In genomic region chr18:62436636-62437519, GRCh38 we compare ENCODE assay signal across 9 cellular contexts.
DNase-seq lines count a peak whose midpoint lies in the region; ATAC-seq, FAIRE-seq and TF ChIP-seq lines count a peak whose summit lies in the region.
"Had no signal": no experiment of that assay in that cellular context is flagged by ENCODE, and none has a peak within 500 bp of the region (broad histone marks: within the 10 kb centered on the region; RNA-seq: fewer than 3 reads in every experiment).

No MANE protein-coding gene starts in this region.

- H3K4me3 ChIP-seq in K562 = no peak overlapping the region
- H3K4me3 ChIP-seq in keratinocyte (ENCODE audit: control insufficient read depth in 2 of 3, extremely low read depth in 1 of 3, insufficient read depth in 2 of 3, low read depth in 1 of 3, low read length in 3 of 3) = peak overlapping the region in 1 of 3 experiments; percentile 43
- peak overlapping the region; percentile 61 for H3K4me3 ChIP-seq in thoracic aorta
- H3K4me3 ChIP-seq: cardiac muscle cell had no signal

- H3K79me2 ChIP-seq in K562 (ENCODE audit: control insufficient read depth, insufficient read depth, low read length) = no peaks in the 10 kb centered on the region
- no peaks in the 10 kb centered on the region for H3K79me2 ChIP-seq in keratinocyte (ENCODE audit: control insufficient read depth, insufficient read depth, low read length)

- H3K27ac ChIP-seq in K562 (ENCODE audit: extremely low read depth, low read depth, low read length) (no peak overlapping the region), keratinocyte (ENCODE audit: control insufficient read depth, insufficient read depth, low read length) (peak overlapping the region; percentile 73), thoracic aorta (peak overlapping the region; percentile 85 to 87)
- H3K27ac ChIP-seq: cardiac muscle cell had no signal

- no TSS peak for BruUV-seq in K562 (replicated peaks; lab: Mats Ljungman, UMichigan)

- TF ChIP-seq CTCF in K562 (IDR thresholded peaks at IDR 0.05 in 2 of 3, conservative IDR thresholded peaks at IDR 0.05 in 1 of 3; ENCODE audit: insufficient read depth in 2 of 3, low read depth in 1 of 3, low read length in 3 of 3) (no peak), keratinocyte (optimal IDR thresholded peaks at IDR 0.05 in 1 of 3, IDR thresholded peaks at IDR 0.05 in 1 of 3, conservative IDR thresholded peaks at IDR 0.05 in 1 of 3; ENCODE audit: extremely low read depth in 1 of 3, insufficient read depth in 2 of 3, low read length in 3 of 3) (no peak), thoracic aorta (IDR thresholded peaks at IDR 0.05) (no peak)

- dilution Hi-C loops in keratinocyte (cut with MboI; ENCODE audit: extremely low pct_ligation_motif_present, low sequenced_read_pairs) = no loop called here

- no peak overlapping the region for H3K4me2 ChIP-seq in K562 (ENCODE audit: insufficient read depth, low read length)
- peak overlapping the region; percentile 71 for H3K4me2 ChIP-seq in keratinocyte (ENCODE audit: control insufficient read depth, extremely low read depth, insufficient read depth, low read depth, low read length)

- no peak for TF ChIP-seq RAD21 in K562 (CRISPR knock-in tag; conservative IDR thresholded peaks at IDR 0.05 in 1 of 2, IDR thresholded peaks at IDR 0.05 in 1 of 2)

- peaks cover 8% of the 10 kb centered on the region in 2 experiments; a peak in 4 of 5 replicates for H3K4me1 ChIP-seq in K562 (replicated peaks in 1 of 2; ENCODE audit: control insufficient read depth in 2 of 2, insufficient read depth in 2 of 2, low read length in 2 of 2)
- peaks cover 16% of the 10 kb centered on the region for H3K4me1 ChIP-seq in keratinocyte (ENCODE audit: control insufficient read depth, extremely low read depth, insufficient read depth, low read length)
- H3K4me1 ChIP-seq in thoracic aorta (ENCODE audit: control insufficient read depth in 1 of 2, low read depth in 2 of 2) = peaks cover 17 to 21% of the 10 kb centered on the region in 2 donors

- H3K27me3 ChIP-seq in K562 (ENCODE audit: control insufficient read depth in 2 of 2, insufficient read depth in 2 of 2, low read length in 2 of 2) (no peaks in the 10 kb centered on the region), keratinocyte (ENCODE audit: control insufficient read depth, extremely low read depth, insufficient read depth, low read length) (peaks cover 4% of the 10 kb centered on the region), thoracic aorta (replicated peaks; ENCODE audit: insufficient read depth) (no peaks in the 10 kb centered on the region)
- H3K27me3 ChIP-seq: cardiac muscle cell had no signal

- FAIRE-seq in K562 (lab: Jason Lieb, UNC) (no peak), keratinocyte (lab: Jason Lieb, UNC) (peak; percentile 89)

- H3K36me3 ChIP-seq in K562 (ENCODE audit: control insufficient read depth, insufficient read depth, low read length) = no peaks in the 10 kb centered on the region
- H3K36me3 ChIP-seq in keratinocyte (ENCODE audit: control insufficient read depth in 2 of 2, extremely low read depth in 1 of 2, insufficient read depth in 2 of 2, low read length in 2 of 2) = no peaks in the 10 kb centered on the region
- H3K36me3 ChIP-seq in thoracic aorta = no peaks in the 10 kb centered on the region
- H3K36me3 ChIP-seq: cardiac muscle cell had no signal

- intact Hi-C loops in K562 (cut with micrococcal nuclease) = no loop called here

- WGBS in K562 (ENCODE audit: insufficient coverage, low coverage, missing lambda C conversion rate) = 65% methylated on average over 10 of the region's 10 CpGs

- TF ChIP-seq EP300 in K562 (IDR thresholded peaks at IDR 0.05; ENCODE audit: low read length) = no peak

- no peak for TF ChIP-seq POLR2A in K562 (conservative IDR thresholded peaks at IDR 0.05)

- CTCF ChIA-PET in K562 (lab: Yijun Ruan, JAX; ENCODE audit: low intra/inter-chr PET ratio) = no interaction called here

- H3K9me3 ChIP-seq in K562 (replicated peaks; ENCODE audit: control insufficient read depth, insufficient read depth, low read depth, low read length) (no peaks in the 10 kb centered on the region), keratinocyte (ENCODE audit: control insufficient read depth, low read depth, low read length) (no peaks in the 10 kb centered on the region), thoracic aorta (no peaks in the 10 kb centered on the region)

- H3K9me1 ChIP-seq in K562 (ENCODE audit: control insufficient read depth, insufficient read depth, low read length) (no peaks in the 10 kb centered on the region), keratinocyte (ENCODE audit: control insufficient read depth, extremely low read depth, insufficient read depth, low read length) (no peaks in the 10 kb centered on the region)

- peak; percentile 33 for ATAC-seq in HG03196 (IDR thresholded peaks at IDR 0.05; ENCODE audit: unreplicated experiment)
- ATAC-seq in K562 = peak; percentile 33; the same call in 1 of the 3 replicates
- peak; percentile 94 for ATAC-seq in thoracic aorta (ENCODE audit: insufficient number of reproducible peaks, low FRiP score, low read depth)
- ATAC-seq in HG03442 (IDR thresholded peaks at IDR 0.05; ENCODE audit: unreplicated experiment) = no peak

- H4K20me1 ChIP-seq in K562 (replicated peaks; ENCODE audit: control insufficient read depth, insufficient read depth, low read length) (no peaks in the 10 kb centered on the region), keratinocyte (ENCODE audit: control insufficient read depth, extremely low read depth, insufficient read depth, low read length) (no peaks in the 10 kb centered on the region)

- POLR2A ChIA-PET in K562 (lab: Yijun Ruan, JAX) = interaction anchor here (0.6 to 1.7 kb wide), 5 partner anchors 9 to 450 kb away, joined by 3 to 5 read pairs (median 4); no protein-coding TSS in a partner anchor

- in situ Hi-C loops in K562 (cut with MboI) = no loop called here

- H2AFZ ChIP-seq in K562 (ENCODE audit: low read depth, low read length) (peak overlapping the region; percentile 70; the same call in 1 of the 2 replicates), keratinocyte (ENCODE audit: control insufficient read depth, low read length) (peak overlapping the region; percentile 73)

- DNase-seq in K562 (ENCODE audit: extremely low read depth in 1 of 4, low spot score in 3 of 4) (no peak), keratinocyte (ENCODE audit: low read depth, low spot score) (no peak), thoracic aorta (ENCODE audit: low spot score) (peak; percentile 90), nucleus accumbens (lab: John Stamatoyannopoulos, UW) (no peak), NCI-H2029 treated with DMSO at 0.1 percent for 48 hours (lab: John Stamatoyannopoulos, UW) (no peak), NCI-H345 treated with DMSO at 0.1 percent for 48 hours (lab: John Stamatoyannopoulos, UW; ENCODE audit: unreplicated experiment) (no peak)

- H3K9ac ChIP-seq in K562 (ENCODE audit: insufficient read depth in 1 of 2, low read depth in 2 of 2, low read length in 2 of 2) (no peak overlapping the region), keratinocyte (ENCODE audit: control insufficient read depth, extremely low read depth, insufficient read depth, low read length) (peak overlapping the region; percentile 66)

TF ChIP-seq in K562, 482 proteins besides CTCF, POLR2A, EP300 and RAD21:
- no peak for TF ChIP-seq ZNF347 (CRISPR knock-in tag; IDR thresholded peaks at IDR 0.05; ENCODE audit: low read depth)
- TF ChIP-seq LCOR (CRISPR knock-in tag; IDR thresholded peaks at IDR 0.05) = no peak
- peak; percentile 39 for TF ChIP-seq RBM25 (IDR thresholded peaks at IDR 0.05; ENCODE audit: low read depth, low read length, severe bottlenecking)
- 0 out of 2 replicates have a peak, but pooled peaks have one; percentile 32 for TF ChIP-seq NFIC (IDR thresholded peaks at IDR 0.05)
- TF ChIP-seq ATF4 (CRISPR knock-in tag; IDR thresholded peaks at IDR 0.05) = no peak
